1 cellular context compared by ENCODE assay signal in the genomic region with DNA sequence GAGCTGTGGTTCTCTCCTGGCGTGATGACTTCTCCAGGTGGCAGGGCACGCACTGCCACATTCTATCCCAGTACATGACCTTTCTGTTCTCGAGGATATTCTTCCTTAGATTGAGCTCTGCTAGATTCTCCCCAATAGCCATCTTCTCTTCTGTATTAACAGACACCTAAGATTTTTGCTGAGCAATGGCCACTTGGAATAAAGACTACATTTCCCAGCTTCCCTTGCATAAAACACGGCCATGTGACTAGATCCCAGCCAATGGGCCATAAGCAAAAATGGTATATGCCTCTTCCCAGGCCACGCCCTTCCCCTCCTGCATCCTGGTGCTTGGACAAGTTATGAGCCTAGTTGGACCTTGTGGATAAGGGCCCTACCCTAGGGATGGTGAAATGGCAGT.
TF ChIP-seq lines count a peak whose summit lies in the region.

No MANE protein-coding gene starts in this region.

TF ChIP-seq in GM12878, 131 proteins besides CTCF, POLR2A, EP300 and RAD21 (continued from another document):
- TF ChIP-seq, protein P1, sequence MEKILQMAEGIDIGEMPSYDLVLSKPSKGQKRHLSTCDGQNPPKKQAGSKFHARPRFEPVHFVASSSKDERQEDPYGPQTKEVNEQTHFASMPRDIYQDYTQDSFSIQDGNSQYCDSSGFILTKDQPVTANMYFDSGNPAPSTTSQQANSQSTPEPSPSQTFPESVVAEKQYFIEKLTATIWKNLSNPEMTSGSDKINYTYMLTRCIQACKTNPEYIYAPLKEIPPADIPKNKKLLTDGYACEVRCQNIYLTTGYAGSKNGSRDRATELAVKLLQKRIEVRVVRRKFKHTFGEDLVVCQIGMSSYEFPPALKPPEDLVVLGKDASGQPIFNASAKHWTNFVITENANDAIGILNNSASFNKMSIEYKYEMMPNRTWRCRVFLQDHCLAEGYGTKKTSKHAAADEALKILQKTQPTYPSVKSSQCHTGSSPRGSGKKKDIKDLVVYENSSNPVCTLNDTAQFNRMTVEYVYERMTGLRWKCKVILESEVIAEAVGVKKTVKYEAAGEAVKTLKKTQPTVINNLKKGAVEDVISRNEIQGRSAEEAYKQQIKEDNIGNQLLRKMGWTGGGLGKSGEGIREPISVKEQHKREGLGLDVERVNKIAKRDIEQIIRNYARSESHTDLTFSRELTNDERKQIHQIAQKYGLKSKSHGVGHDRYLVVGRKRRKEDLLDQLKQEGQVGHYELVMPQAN (conservative IDR thresholded peaks at IDR 0.05), result no peak
- TF ChIP-seq GATAD2B (conservative IDR thresholded peaks at IDR 0.05; ENCODE audit: low read depth) (no peak), SP1 (IDR thresholded peaks at IDR 0.05; ENCODE audit: low read depth, low read length) (no peak), TAF1 (IDR thresholded peaks at IDR 0.05; ENCODE audit: borderline replicate concordance, low read depth, low read length) (no peak), RBBP5 (conservative IDR thresholded peaks at IDR 0.05) (no peak), FOXM1 (IDR thresholded peaks at IDR 0.05; ENCODE audit: low read depth, low read length) (no peak), EGR1 (IDR thresholded peaks at IDR 0.05; ENCODE audit: borderline replicate concordance in 1 of 2, low read depth in 2 of 2, low read length in 2 of 2) (no peak), CHD2 (IDR thresholded peaks at IDR 0.05; ENCODE audit: borderline replicate concordance, low read depth, low read length) (no peak), STAT1 (conservative IDR thresholded peaks at IDR 0.05) (no peak), NFXL1 (IDR thresholded peaks at IDR 0.05; ENCODE audit: borderline replicate concordance) (no peak), JUNB (IDR thresholded peaks at IDR 0.05) (no peak), MEF2B (IDR thresholded peaks at IDR 0.05; ENCODE audit: partially characterized antibody, poor library complexity, severe bottlenecking) (no peak), PAX8 (IDR thresholded peaks at IDR 0.05) (no peak), SIX5 (IDR thresholded peaks at IDR 0.05; ENCODE audit: low read depth, low read length, severe bottlenecking) (peak; percentile 70), PAX5 (IDR thresholded peaks at IDR 0.05; ENCODE audit: borderline replicate concordance, low read depth, low read length) (no peak), JUND (IDR thresholded peaks at IDR 0.05; ENCODE audit: low read depth, low read length) (no peak), HCFC1 (IDR thresholded peaks at IDR 0.05; ENCODE audit: low read length) (peak; percentile 62), IKZF2 (IDR thresholded peaks at IDR 0.05) (no peak), TCF7 (IDR thresholded peaks at IDR 0.05; ENCODE audit: borderline replicate concordance) (no peak), KAT2A (conservative IDR thresholded peaks at IDR 0.05; ENCODE audit: control insufficient read depth, low read depth, low read length) (no peak), SPI1 (IDR thresholded peaks at IDR 0.05; ENCODE audit: borderline replicate concordance, insufficient read depth, low read depth, low read length) (no peak), ATF7 (IDR thresholded peaks at IDR 0.05; ENCODE audit: low read depth) (no peak), YY1 (IDR thresholded peaks at IDR 0.05; ENCODE audit: low read depth, low read length) (peak; percentile 92)
- TF ChIP-seq, protein P2, sequence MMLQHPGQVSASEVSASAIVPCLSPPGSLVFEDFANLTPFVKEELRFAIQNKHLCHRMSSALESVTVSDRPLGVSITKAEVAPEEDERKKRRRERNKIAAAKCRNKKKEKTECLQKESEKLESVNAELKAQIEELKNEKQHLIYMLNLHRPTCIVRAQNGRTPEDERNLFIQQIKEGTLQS (IDR thresholded peaks at IDR 0.05; ENCODE audit: borderline replicate concordance, extremely low read depth, low read depth, low read length), result peak; percentile 59; the same call in 1 of the 2 replicates
- TF ChIP-seq, protein P3, sequence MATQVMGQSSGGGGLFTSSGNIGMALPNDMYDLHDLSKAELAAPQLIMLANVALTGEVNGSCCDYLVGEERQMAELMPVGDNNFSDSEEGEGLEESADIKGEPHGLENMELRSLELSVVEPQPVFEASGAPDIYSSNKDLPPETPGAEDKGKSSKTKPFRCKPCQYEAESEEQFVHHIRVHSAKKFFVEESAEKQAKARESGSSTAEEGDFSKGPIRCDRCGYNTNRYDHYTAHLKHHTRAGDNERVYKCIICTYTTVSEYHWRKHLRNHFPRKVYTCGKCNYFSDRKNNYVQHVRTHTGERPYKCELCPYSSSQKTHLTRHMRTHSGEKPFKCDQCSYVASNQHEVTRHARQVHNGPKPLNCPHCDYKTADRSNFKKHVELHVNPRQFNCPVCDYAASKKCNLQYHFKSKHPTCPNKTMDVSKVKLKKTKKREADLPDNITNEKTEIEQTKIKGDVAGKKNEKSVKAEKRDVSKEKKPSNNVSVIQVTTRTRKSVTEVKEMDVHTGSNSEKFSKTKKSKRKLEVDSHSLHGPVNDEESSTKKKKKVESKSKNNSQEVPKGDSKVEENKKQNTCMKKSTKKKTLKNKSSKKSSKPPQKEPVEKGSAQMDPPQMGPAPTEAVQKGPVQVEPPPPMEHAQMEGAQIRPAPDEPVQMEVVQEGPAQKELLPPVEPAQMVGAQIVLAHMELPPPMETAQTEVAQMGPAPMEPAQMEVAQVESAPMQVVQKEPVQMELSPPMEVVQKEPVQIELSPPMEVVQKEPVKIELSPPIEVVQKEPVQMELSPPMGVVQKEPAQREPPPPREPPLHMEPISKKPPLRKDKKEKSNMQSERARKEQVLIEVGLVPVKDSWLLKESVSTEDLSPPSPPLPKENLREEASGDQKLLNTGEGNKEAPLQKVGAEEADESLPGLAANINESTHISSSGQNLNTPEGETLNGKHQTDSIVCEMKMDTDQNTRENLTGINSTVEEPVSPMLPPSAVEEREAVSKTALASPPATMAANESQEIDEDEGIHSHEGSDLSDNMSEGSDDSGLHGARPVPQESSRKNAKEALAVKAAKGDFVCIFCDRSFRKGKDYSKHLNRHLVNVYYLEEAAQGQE (IDR thresholded peaks at IDR 0.05; ENCODE audit: low read depth, low read length), result no peak
- TF ChIP-seq, protein P4, sequence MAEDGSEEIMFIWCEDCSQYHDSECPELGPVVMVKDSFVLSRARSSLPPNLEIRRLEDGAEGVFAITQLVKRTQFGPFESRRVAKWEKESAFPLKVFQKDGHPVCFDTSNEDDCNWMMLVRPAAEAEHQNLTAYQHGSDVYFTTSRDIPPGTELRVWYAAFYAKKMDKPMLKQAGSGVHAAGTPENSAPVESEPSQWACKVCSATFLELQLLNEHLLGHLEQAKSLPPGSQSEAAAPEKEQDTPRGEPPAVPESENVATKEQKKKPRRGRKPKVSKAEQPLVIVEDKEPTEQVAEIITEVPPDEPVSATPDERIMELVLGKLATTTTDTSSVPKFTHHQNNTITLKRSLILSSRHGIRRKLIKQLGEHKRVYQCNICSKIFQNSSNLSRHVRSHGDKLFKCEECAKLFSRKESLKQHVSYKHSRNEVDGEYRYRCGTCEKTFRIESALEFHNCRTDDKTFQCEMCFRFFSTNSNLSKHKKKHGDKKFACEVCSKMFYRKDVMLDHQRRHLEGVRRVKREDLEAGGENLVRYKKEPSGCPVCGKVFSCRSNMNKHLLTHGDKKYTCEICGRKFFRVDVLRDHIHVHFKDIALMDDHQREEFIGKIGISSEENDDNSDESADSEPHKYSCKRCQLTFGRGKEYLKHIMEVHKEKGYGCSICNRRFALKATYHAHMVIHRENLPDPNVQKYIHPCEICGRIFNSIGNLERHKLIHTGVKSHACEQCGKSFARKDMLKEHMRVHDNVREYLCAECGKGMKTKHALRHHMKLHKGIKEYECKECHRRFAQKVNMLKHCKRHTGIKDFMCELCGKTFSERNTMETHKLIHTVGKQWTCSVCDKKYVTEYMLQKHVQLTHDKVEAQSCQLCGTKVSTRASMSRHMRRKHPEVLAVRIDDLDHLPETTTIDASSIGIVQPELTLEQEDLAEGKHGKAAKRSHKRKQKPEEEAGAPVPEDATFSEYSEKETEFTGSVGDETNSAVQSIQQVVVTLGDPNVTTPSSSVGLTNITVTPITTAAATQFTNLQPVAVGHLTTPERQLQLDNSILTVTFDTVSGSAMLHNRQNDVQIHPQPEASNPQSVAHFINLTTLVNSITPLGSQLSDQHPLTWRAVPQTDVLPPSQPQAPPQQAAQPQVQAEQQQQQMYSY (CRISPR knock-in tag; IDR thresholded peaks at IDR 0.05), result no peak
- TF ChIP-seq, protein P5, sequence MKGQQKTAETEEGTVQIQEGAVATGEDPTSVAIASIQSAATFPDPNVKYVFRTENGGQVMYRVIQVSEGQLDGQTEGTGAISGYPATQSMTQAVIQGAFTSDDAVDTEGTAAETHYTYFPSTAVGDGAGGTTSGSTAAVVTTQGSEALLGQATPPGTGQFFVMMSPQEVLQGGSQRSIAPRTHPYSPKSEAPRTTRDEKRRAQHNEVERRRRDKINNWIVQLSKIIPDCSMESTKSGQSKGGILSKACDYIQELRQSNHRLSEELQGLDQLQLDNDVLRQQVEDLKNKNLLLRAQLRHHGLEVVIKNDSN (IDR thresholded peaks at IDR 0.05; ENCODE audit: borderline replicate concordance, extremely low read length, insufficient read depth, low read depth, low read length), result peak; percentile 71
